In the genomic region with DNA sequence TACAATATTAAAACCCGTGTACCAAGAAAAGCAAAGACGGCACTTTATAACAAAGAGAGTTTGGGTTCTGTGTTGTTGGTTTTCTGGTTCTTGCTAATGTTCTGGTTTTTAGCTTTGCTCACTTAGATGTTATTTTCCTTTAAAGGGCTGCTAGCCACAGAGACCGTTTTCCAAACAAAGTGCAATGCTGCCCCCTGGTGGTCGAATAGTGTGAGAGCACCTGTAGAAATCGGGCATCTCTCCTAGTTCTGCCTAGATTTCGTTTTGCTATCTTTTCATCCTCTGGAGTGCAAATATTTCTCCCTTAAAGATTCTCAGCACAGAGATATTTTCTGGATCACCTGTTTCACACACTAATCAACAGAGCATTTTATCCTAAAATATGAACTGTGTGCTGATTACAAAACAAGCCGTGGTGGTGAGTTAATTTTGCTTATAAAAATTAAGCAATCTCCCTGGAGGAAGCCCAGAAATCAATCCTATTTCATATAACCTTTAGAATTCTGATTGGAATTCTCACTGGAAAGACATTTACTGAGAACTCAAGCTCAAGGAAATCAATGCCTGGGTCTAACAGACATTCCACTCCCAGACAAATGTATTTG, we compare ENCODE assay signal across 8 cellular contexts.
DNase-seq lines count a peak whose midpoint lies in the region; ATAC-seq and TF ChIP-seq lines count a peak whose summit lies in the region.

No MANE protein-coding gene starts in this region.

- H3K36me3 ChIP-seq in DOHH2 (ENCODE audit: control insufficient read depth, low read length) = no peaks in the 10 kb centered on the region
- H3K36me3 ChIP-seq in Karpas-422 (ENCODE audit: insufficient read depth, low read length) = no peaks in the 10 kb centered on the region

- H3K9me2 ChIP-seq in DOHH2 (replicated peaks; ENCODE audit: control insufficient read depth, low read length) (no peaks in the 10 kb centered on the region), Karpas-422 (replicated peaks; ENCODE audit: insufficient read depth, low read length) (no peaks in the 10 kb centered on the region)

- H3K4me1 Mint-ChIP-seq in activated T-helper 1 cell treated with anti-CD3 and anti-CD28 coated beads, Interleukin-12 subunit alpha, Interleukin-12 subunit beta, Interleukin-2, Interleukin-4 antibody, amounts not matched to agents 30 ng/mL and 10 ng/mL and 1 ng/mL, durations not matched to agents 14 hours and 24 hours and 36 hours (ENCODE audit: low read depth) = no peaks in the 10 kb centered on the region

- H3K4me3 Mint-ChIP-seq in activated T-helper 1 cell treated with anti-CD3 and anti-CD28 coated beads, Interleukin-12 subunit alpha, Interleukin-12 subunit beta, Interleukin-2, Interleukin-4 antibody, amounts not matched to agents 30 ng/mL and 10 ng/mL and 1 ng/mL, durations not matched to agents 14 hours and 24 hours and 36 hours = no peak overlapping the region

- H2AFZ ChIP-seq in Karpas-422 (ENCODE audit: low read length) = no peak overlapping the region

- H3K27ac ChIP-seq in DOHH2 (ENCODE audit: low read depth, low read length) = no peak overlapping the region
- H3K27ac ChIP-seq in Karpas-422 (ENCODE audit: low read length) = no peak overlapping the region

- peak; percentile 92 for ATAC-seq in GM21723 (IDR thresholded peaks at IDR 0.05; ENCODE audit: unreplicated experiment)

- H3K9me3 Mint-ChIP-seq in activated T-helper 1 cell treated with anti-CD3 and anti-CD28 coated beads, Interleukin-12 subunit alpha, Interleukin-12 subunit beta, Interleukin-2, Interleukin-4 antibody, amounts not matched to agents 30 ng/mL and 10 ng/mL and 1 ng/mL, durations not matched to agents 14 hours and 24 hours and 36 hours = no peaks in the 10 kb centered on the region

- no peaks in the 10 kb centered on the region for H4K20me1 ChIP-seq in DOHH2 (ENCODE audit: control insufficient read depth, insufficient read depth, low read depth, low read length)
- H4K20me1 ChIP-seq in Karpas-422 (ENCODE audit: insufficient read depth, low read depth, low read length) = no peaks in the 10 kb centered on the region

- H3K79me2 ChIP-seq in DOHH2 (ENCODE audit: control insufficient read depth, low read length) (no peaks in the 10 kb centered on the region), Karpas-422 (ENCODE audit: low read length) (no peaks in the 10 kb centered on the region)

- H3F3A ChIP-seq in DOHH2 (ENCODE audit: control insufficient read depth, insufficient read depth) = no peaks in the 10 kb centered on the region

- H3K36me3 Mint-ChIP-seq in activated T-helper 1 cell treated with anti-CD3 and anti-CD28 coated beads, Interleukin-12 subunit alpha, Interleukin-12 subunit beta, Interleukin-2, Interleukin-4 antibody, amounts not matched to agents 30 ng/mL and 10 ng/mL and 1 ng/mL, durations not matched to agents 14 hours and 24 hours and 36 hours (ENCODE audit: low read depth) = no peaks in the 10 kb centered on the region

- peaks cover 15% of the 10 kb centered on the region for H3K27me3 Mint-ChIP-seq in activated T-helper 1 cell treated with anti-CD3 and anti-CD28 coated beads, Interleukin-12 subunit alpha, Interleukin-12 subunit beta, Interleukin-2, Interleukin-4 antibody, amounts not matched to agents 30 ng/mL and 10 ng/mL and 1 ng/mL, durations not matched to agents 14 hours and 24 hours and 36 hours (ENCODE audit: insufficient read depth)

- peak; percentile 89 for TF ChIP-seq CTCF in DOHH2 (IDR thresholded peaks at IDR 0.05; ENCODE audit: low read depth, low read length, poor library complexity, severe bottlenecking)
- peak; percentile 85 for TF ChIP-seq CTCF in fibroblast of pulmonary artery (IDR thresholded peaks at IDR 0.05; ENCODE audit: low read length, missing control alignments)

- no peak overlapping the region for H3K27ac Mint-ChIP-seq in activated T-helper 1 cell treated with anti-CD3 and anti-CD28 coated beads, Interleukin-12 subunit alpha, Interleukin-12 subunit beta, Interleukin-2, Interleukin-4 antibody, amounts not matched to agents 30 ng/mL and 10 ng/mL and 1 ng/mL, durations not matched to agents 14 hours and 24 hours and 36 hours

- DNase-seq in Karpas-422 (peak; percentile 92), RKO (ENCODE audit: low spot score) (peak; percentile 69), fibroblast of pulmonary artery (ENCODE audit: low read depth) (peak; percentile 85), nucleus accumbens (lab: John Stamatoyannopoulos, UW) (peak in 52 of 56 donors; percentile 2 to 93 (median 65)), superior temporal gyrus (ENCODE audit: extremely low spot score) (peak; percentile 98)
- peak; percentile 50 for DNase-seq in activated T-helper 1 cell treated with anti-CD3 and anti-CD28 coated beads, Interleukin-12 subunit alpha, Interleukin-12 subunit beta, Interleukin-2, Interleukin-4 antibody, amounts not matched to agents 30 ng/mL and 10 ng/mL and 1 ng/mL, durations not matched to agents 14 hours and 24 hours and 36 hours (ENCODE audit: low spot score)

- H3K9ac ChIP-seq in Karpas-422 (ENCODE audit: low read length) = no peak overlapping the region

- no peak overlapping the region for H3K4me2 ChIP-seq in DOHH2 (ENCODE audit: low read length)
- H3K4me2 ChIP-seq in Karpas-422 (ENCODE audit: low read depth, low read length, poor library complexity, severe bottlenecking) = no peak overlapping the region

- H3K4me1 ChIP-seq in DOHH2 (ENCODE audit: control insufficient read depth, low read length) = no peaks in the 10 kb centered on the region
- peaks cover 20% of the 10 kb centered on the region for H3K4me1 ChIP-seq in Karpas-422 (ENCODE audit: low read length)

- H3K27me3 ChIP-seq in DOHH2 (ENCODE audit: control insufficient read depth, low read length) (no peaks in the 10 kb centered on the region), Karpas-422 (ENCODE audit: low read length) (no peaks in the 10 kb centered on the region)

- H3K4me3 ChIP-seq in DOHH2 (ENCODE audit: low read length) (no peak overlapping the region), Karpas-422 (ENCODE audit: low read length) (no peak overlapping the region), fibroblast of pulmonary artery (replicated peaks; ENCODE audit: low read depth, low read length) (no peak overlapping the region)

- no peaks in the 10 kb centered on the region for H3K9me3 ChIP-seq in DOHH2 (ENCODE audit: control insufficient read depth, insufficient read depth, low read length)
- no peaks in the 10 kb centered on the region for H3K9me3 ChIP-seq in Karpas-422 (ENCODE audit: low read length)

- intact Hi-C loops in activated T-helper 1 cell treated with anti-CD3 and anti-CD28 coated beads, Interleukin-12 subunit alpha, Interleukin-12 subunit beta, Interleukin-2, Interleukin-4 antibody, amounts not matched to agents 30 ng/mL and 10 ng/mL and 1 ng/mL, durations not matched to agents 14 hours and 24 hours and 36 hours (cut with micrococcal nuclease) = loop anchor here (1.0 to 5.0 kb wide), 7 partner anchors 190 to 1784 kb away; no protein-coding TSS in a partner anchor
